ENCODE assay signal across 8 cellular contexts in genomic region chr10:92291921-92292860, GRCh38. TPM values are rescaled to one million over a fixed set of nuclear protein-coding genes. Genes with fewer than 3 reads are reported as not detected.
DNase-seq lines count a peak whose midpoint lies in the region; ATAC-seq and TF ChIP-seq lines count a peak whose summit lies in the region.

No MANE protein-coding gene starts in this region.

- H3K36me3 Mint-ChIP-seq in Calu3 (ENCODE audit: insufficient read depth, unreplicated experiment) (peaks cover 29% of the 10 kb centered on the region), progenitor cell of endocrine pancreas (ENCODE audit: insufficient read depth) (peaks cover 2% of the 10 kb centered on the region)

- peak overlapping the region; percentile 98 for H3K27ac ChIP-seq in right atrium auricular region

- no peak overlapping the region for H3K27ac Mint-ChIP-seq in Calu3 (ENCODE audit: unreplicated experiment)
- H3K27ac Mint-ChIP-seq in progenitor cell of endocrine pancreas, result peak overlapping the region; percentile 93

- peak overlapping the region; percentile 90 to 98 for H3K4me3 ChIP-seq in right atrium auricular region

- TF ChIP-seq CTCF in Calu3 (IDR thresholded peaks at IDR 0.05; ENCODE audit: unreplicated experiment) (peak; percentile 26), right atrium auricular region (IDR thresholded peaks at IDR 0.05) (peak in 1 of 2 donors; percentile 68), progenitor cell of endocrine pancreas (IDR thresholded peaks at IDR 0.05; ENCODE audit: unreplicated experiment) (peak; percentile 44)

- TSS peak; percentile 39 for BruUV-seq in Calu3 (replicated peaks; lab: Mats Ljungman, UMichigan)

- ATAC-seq in SK-N-SH treated with all-trans-retinoic acid at 6 μM for 48 hours, result peak; percentile 7
- no peak for ATAC-seq in HG03139 (IDR thresholded peaks at IDR 0.05; ENCODE audit: unreplicated experiment)

- no peaks in the 10 kb centered on the region for H3K9me3 ChIP-seq in right atrium auricular region

- no peaks in the 10 kb centered on the region for H3K4me1 Mint-ChIP-seq in Calu3 (ENCODE audit: low read depth, unreplicated experiment)
- H3K4me1 Mint-ChIP-seq in progenitor cell of endocrine pancreas (ENCODE audit: low read depth), result peaks cover 15% of the 10 kb centered on the region

- CTCF ChIA-PET in Calu3 (lab: Charles Lee), result interaction anchor here (0.6 to 3.9 kb wide), 4 partner anchors 48 to 204 kb away, joined by 3 to 25 read pairs (median 3); no protein-coding TSS in a partner anchor

- intact Hi-C loops in Calu3 (cut with micrococcal nuclease; ENCODE audit: unreplicated experiment), result loop anchor here (2.0 kb wide), 2 partner anchors 49 to 205 kb away; no protein-coding TSS in a partner anchor

- peak; percentile 40 for DNase-seq in Calu3
- peak; percentile 67 for DNase-seq in HT-29 (ENCODE audit: low spot score)
- peak; percentile 52 for DNase-seq in amniotic epithelial cell (ENCODE audit: low read depth)
- DNase-seq in right atrium auricular region (ENCODE audit: low spot score), result peak; percentile 71
- peak; percentile 12 for DNase-seq in progenitor cell of endocrine pancreas (ENCODE audit: low spot score, unreplicated experiment)
- DNase-seq in NCI-H446 treated with DMSO at 0.1 percent for 48 hours (lab: John Stamatoyannopoulos, UW), result no peak

- H3K27me3 Mint-ChIP-seq in Calu3 (ENCODE audit: unreplicated experiment) (no peaks in the 10 kb centered on the region), progenitor cell of endocrine pancreas (no peaks in the 10 kb centered on the region)

- H3K4me1 ChIP-seq in right atrium auricular region, result peaks cover 0 to 16% of the 10 kb centered on the region in 2 donors

- H3K9me3 Mint-ChIP-seq in Calu3 (ENCODE audit: low read depth, unreplicated experiment) (no peaks in the 10 kb centered on the region), progenitor cell of endocrine pancreas (ENCODE audit: low read depth) (no peaks in the 10 kb centered on the region)

- no peaks in the 10 kb centered on the region for H3K36me3 ChIP-seq in right atrium auricular region

- no peaks in the 10 kb centered on the region for H3K27me3 ChIP-seq in right atrium auricular region

- peak overlapping the region; percentile 77 for H3K4me3 Mint-ChIP-seq in Calu3 (ENCODE audit: low read depth, unreplicated experiment)
- H3K4me3 Mint-ChIP-seq in progenitor cell of endocrine pancreas (ENCODE audit: low read depth), result peak overlapping the region; percentile 86

TF ChIP-seq in SK-N-SH treated with all-trans-retinoic acid at 6 μM for 48 hours, 23 proteins besides CTCF, POLR2A, EP300 and RAD21:
- TF ChIP-seq POU6F1 (CRISPR knock-in tag; IDR thresholded peaks at IDR 0.05; ENCODE audit: borderline replicate concordance, low read depth) (no peak), CSDC2 (CRISPR knock-in tag; IDR thresholded peaks at IDR 0.05) (no peak), CREB5 (CRISPR knock-in tag; IDR thresholded peaks at IDR 0.05; ENCODE audit: low read depth) (no peak), CSRNP3 (CRISPR knock-in tag; IDR thresholded peaks at IDR 0.05) (no peak), TCF4 (CRISPR knock-in tag; IDR thresholded peaks at IDR 0.05; ENCODE audit: borderline replicate concordance) (no peak), ZNF70 (CRISPR knock-in tag; IDR thresholded peaks at IDR 0.05) (no peak), RARB (CRISPR knock-in tag; IDR thresholded peaks at IDR 0.05) (no peak), PPARA (CRISPR knock-in tag; IDR thresholded peaks at IDR 0.05; ENCODE audit: borderline replicate concordance) (no peak), ZFP30 (CRISPR knock-in tag; IDR thresholded peaks at IDR 0.05) (no peak), SNAI2 (CRISPR knock-in tag; IDR thresholded peaks at IDR 0.05) (no peak), ZC3H10 (CRISPR knock-in tag; IDR thresholded peaks at IDR 0.05) (no peak), ISL1 (CRISPR knock-in tag; IDR thresholded peaks at IDR 0.05) (no peak), PATZ1 (CRISPR knock-in tag; IDR thresholded peaks at IDR 0.05; ENCODE audit: borderline replicate concordance) (no peak)

RNA-seq across cellular contexts. Expression of gene MARCHF5, which starts 1.2 kb away (rescaled TPM):
- total RNA-seq in Calu3 (2022) (27.1 and 28.1 TPM in 2 replicates), right atrium auricular region (10 to 100 TPM in 1 of 2 donors, 1 to 10 TPM in 1; 8.5 to 11.6 TPM), progenitor cell of endocrine pancreas (59.9 and 61.6 TPM in 2 replicates)
- 1.9 and 2.7 TPM in 2 replicates for total RNA-seq in HT-29 (2014; rRNA removed; shearing (Covaris generic))

RNA-seq across cellular contexts. Expression of gene CPEB3, which starts 1.3 kb away (rescaled TPM):
- total RNA-seq in Calu3 (2022), result 2.8 and 3.6 TPM in 2 replicates
- total RNA-seq in HT-29 (2014; rRNA removed; shearing (Covaris generic)), result 0.65 and 0.74 TPM in 2 replicates
- 10 to 100 TPM in 1 of 2 donors, 1 to 10 TPM in 1; 6.9 to 11.4 TPM for total RNA-seq in right atrium auricular region
- 2.1 and 2.3 TPM in 2 replicates for total RNA-seq in progenitor cell of endocrine pancreas
